ENCODE assay signal across 8 cellular contexts in genomic region chr17:2057714-2058520, GRCh38. TPM values are rescaled to one million over a fixed set of nuclear protein-coding genes. Genes with fewer than 3 reads are reported as not detected.
A peak's percentile ranks its signal among the peaks of the same experiment; 100 is the strongest.
DNase-seq lines count a peak whose midpoint lies in the region; ATAC-seq, FAIRE-seq and TF ChIP-seq lines count a peak whose summit lies in the region.

No MANE protein-coding gene starts in this region.

- H3K27ac ChIP-seq in right atrium auricular region (peak overlapping the region; percentile 75 to 85), spleen (peak overlapping the region; percentile 15 to 89 (median 86))

- H3K4me1 Mint-ChIP-seq in activated CD8-positive, alpha-beta T cell treated with anti-CD3 and anti-CD28 coated beads for 36 hours (ENCODE audit: low read depth), result peaks cover 15% of the 10 kb centered on the region

- CTCF ChIA-PET in activated CD8-positive, alpha-beta T cell treated with anti-CD3 and anti-CD28 coated beads for 36 hours (lab: Charles Lee), result interaction anchor here (0.8 to 8.5 kb wide), 33 partner anchors 10 to 357 kb away, joined by 3 to 239 read pairs (median 4); partner anchors contain the start of genes OVCA2 and SGSM2

- 44 to 54% (median 52%) methylated on average over 65 to 98 of the region's 98 CpGs for WGBS in spleen, 5 donors

- H3K9me3 Mint-ChIP-seq in activated CD8-positive, alpha-beta T cell treated with anti-CD3 and anti-CD28 coated beads for 36 hours, result no peaks in the 10 kb centered on the region

- peaks cover 15% of the 10 kb centered on the region for H3K36me3 ChIP-seq in right atrium auricular region
- peaks cover 0 to 58% (median 7%) of the 10 kb centered on the region in 6 donors for H3K36me3 ChIP-seq in spleen

- H3K36me3 Mint-ChIP-seq in activated CD8-positive, alpha-beta T cell treated with anti-CD3 and anti-CD28 coated beads for 36 hours (ENCODE audit: low read depth), result peaks cover 41% of the 10 kb centered on the region

- POLR2A ChIA-PET in activated CD8-positive, alpha-beta T cell treated with anti-CD3 and anti-CD28 coated beads for 36 hours (lab: Charles Lee), result interaction anchor here (0.7 to 5.7 kb wide), 11 partner anchors 11 to 208 kb away, joined by 3 to 46 read pairs (median 4); partner anchors contain the start of gene RTN4RL1

- no peaks in the 10 kb centered on the region for H3K27me3 Mint-ChIP-seq in activated CD8-positive, alpha-beta T cell treated with anti-CD3 and anti-CD28 coated beads for 36 hours

- peaks cover 0 to 90% of the 10 kb centered on the region in 2 donors for H3K4me1 ChIP-seq in right atrium auricular region
- peaks cover 48 to 99% (median 81%) of the 10 kb centered on the region in 6 donors for H3K4me1 ChIP-seq in spleen

- no peak for ATAC-seq in activated CD8-positive, alpha-beta T cell treated with anti-CD3 and anti-CD28 coated beads for 36 hours
- ATAC-seq in left colon, result no peak
- no peak for ATAC-seq in GM18858 (IDR thresholded peaks at IDR 0.05; ENCODE audit: unreplicated experiment)

- peak; percentile 97 for FAIRE-seq in GM12891 (lab: Jason Lieb, UNC)

- peaks cover 0 to 12% of the 10 kb centered on the region in 2 donors for H3K27me3 ChIP-seq in right atrium auricular region
- peaks cover 0 to 65% (median 26%) of the 10 kb centered on the region in 7 donors for H3K27me3 ChIP-seq in spleen (replicated peaks in 1 of 7)

- no peak for TF ChIP-seq CTCF in activated CD8-positive, alpha-beta T cell treated with anti-CD3 and anti-CD28 coated beads for 36 hours (IDR thresholded peaks at IDR 0.05)
- no peak for TF ChIP-seq CTCF in right atrium auricular region (IDR thresholded peaks at IDR 0.05)
- TF ChIP-seq CTCF in spleen (IDR thresholded peaks at IDR 0.05 in 8 of 11, conservative IDR thresholded peaks at IDR 0.05 in 3 of 11), result no peak

- TF ChIP-seq POLR2A in GM12891 (IDR thresholded peaks at IDR 0.05; ENCODE audit: low read depth, low read length), result no peak
- no peak for TF ChIP-seq POLR2A in spleen (IDR thresholded peaks at IDR 0.05)

- DNase-seq in GM12891 (ENCODE audit: insufficient read length, low spot score) (no peak), right atrium auricular region (ENCODE audit: low spot score) (no peak), spleen (peak; percentile 80), MV-4-11 (lab: John Stamatoyannopoulos, UW) (no peak), left colon (no peak), GOT3 (lab: John Stamatoyannopoulos, UW) (no peak)
- DNase-seq in activated CD8-positive, alpha-beta T cell treated with anti-CD3 and anti-CD28 coated beads for 36 hours, result peak; percentile 47

- peak overlapping the region; percentile 54 for H3K4me3 Mint-ChIP-seq in activated CD8-positive, alpha-beta T cell treated with anti-CD3 and anti-CD28 coated beads for 36 hours

- H3K4me3 ChIP-seq in right atrium auricular region, result peak overlapping the region; percentile 6 to 67
- H3K4me3 ChIP-seq in spleen, result peak overlapping the region in 5 of 8 donors; percentile 40 to 78 (median 58)

- H3K27ac Mint-ChIP-seq in activated CD8-positive, alpha-beta T cell treated with anti-CD3 and anti-CD28 coated beads for 36 hours, result no peak overlapping the region

- intact Hi-C loops in activated CD8-positive, alpha-beta T cell treated with anti-CD3 and anti-CD28 coated beads for 36 hours (cut with micrococcal nuclease), result no loop called here
- intact Hi-C loops in spleen (cut with DNase I; ENCODE audit: low total_unique reads), result loop anchor here (10.0 kb wide), 1 partner anchor 227 kb away; no protein-coding TSS in a partner anchor
- intact Hi-C loops in left colon (cut with DNase I, micrococcal nuclease), result no loop called here

- H3K9me3 ChIP-seq in right atrium auricular region (no peaks in the 10 kb centered on the region), spleen (no peaks in the 10 kb centered on the region)

TF ChIP-seq in GM12891, 5 proteins besides CTCF, POLR2A, EP300 and RAD21:
- TF ChIP-seq SPI1 (IDR thresholded peaks at IDR 0.05; ENCODE audit: low read depth, low read length) (no peak), POLR2AphosphoS5 (IDR thresholded peaks at IDR 0.05; ENCODE audit: low read depth, low read length) (peak; percentile 51; the same call in 1 of the 2 replicates)
TF ChIP-seq in GM12891: peak in this region for 1.

RNA-seq across cellular contexts. Expression of gene HIC1, which starts 3.0 kb away (rescaled TPM):
- polyA plus RNA-seq in GM12891 (2012; ENCODE audit: low read depth, missing spikeins), result 47.4 TPM
- total RNA-seq in activated CD8-positive, alpha-beta T cell treated with anti-CD3 and anti-CD28 coated beads for 36 hours, result 10 to 100 TPM; 35.1 TPM
- total RNA-seq in right atrium auricular region, result 10 to 100 TPM; 15.5 to 18.0 TPM
- 10 to 100 TPM in 6 of 7 donors, 1 to 10 TPM in 1; 7.0 to 59.6 (median 23.3) TPM for total RNA-seq in spleen
- polyA plus RNA-seq in spleen, result 1 to 10 TPM; 1.3 to 4.7 (median 2.6) TPM
- total RNA-seq in left colon, result 10 to 100 TPM in 1 of 2 donors, 1 to 10 TPM in 1; 4.8 to 12.8 TPM

RNA-seq across cellular contexts. Expression of gene OVCA2, which starts 16.1 kb away (rescaled TPM):
- 35.2 TPM for polyA plus RNA-seq in GM12891 (2012; ENCODE audit: low read depth, missing spikeins)
- total RNA-seq in activated CD8-positive, alpha-beta T cell treated with anti-CD3 and anti-CD28 coated beads for 36 hours, result 10 to 100 TPM; 28.0 to 28.5 TPM
- total RNA-seq in right atrium auricular region (10 to 100 TPM; 29.6 to 31.7 TPM), spleen (10 to 100 TPM; 20.9 to 51.3 (median 28.9) TPM), left colon (10 to 100 TPM; 39.2 to 39.7 TPM)
- polyA plus RNA-seq in spleen, result 10 to 100 TPM; 52.9 to 68.8 (median 66.4) TPM

RNA-seq across cellular contexts. Expression of gene DPH1, which starts 28.0 kb away (rescaled TPM):
- polyA plus RNA-seq in GM12891 (2012; ENCODE audit: low read depth, missing spikeins), result 16.2 TPM
- total RNA-seq in activated CD8-positive, alpha-beta T cell treated with anti-CD3 and anti-CD28 coated beads for 36 hours, result 10 to 100 TPM; 27.8 to 32.5 TPM
- 10 to 100 TPM; 17.2 to 21.6 TPM for total RNA-seq in right atrium auricular region
- total RNA-seq in spleen, result 10 to 100 TPM; 38.3 to 58.5 (median 43.5) TPM
- 10 to 100 TPM; 20.6 to 37.9 (median 20.9) TPM for polyA plus RNA-seq in spleen
- 10 to 100 TPM; 31.2 to 35.1 TPM for total RNA-seq in left colon

RNA-seq across cellular contexts. Expression of gene RTN4RL1, which starts 32.8 kb away (rescaled TPM):
- 0.03 TPM for polyA plus RNA-seq in GM12891 (2012; ENCODE audit: low read depth, missing spikeins)
- total RNA-seq in activated CD8-positive, alpha-beta T cell treated with anti-CD3 and anti-CD28 coated beads for 36 hours, result under 1 TPM; 0.27 to 0.49 TPM
- total RNA-seq in right atrium auricular region (1 to 10 TPM; 1.8 to 5.0 TPM), spleen (1 to 10 TPM in 5 of 7 donors, under 1 TPM in 2; 0.67 to 4.5 (median 2.1) TPM), left colon (under 1 TPM; 0.15 to 0.36 TPM)
- under 1 TPM; 0.09 to 0.67 (median 0.26) TPM for polyA plus RNA-seq in spleen

Comparison
In these comparisons a context has a peak if more than half of its experiments do, and no peak if none do; other contexts are left out.
1. DNase-seq: peak in activated CD8-positive, alpha-beta T cell treated with anti-CD3 and anti-CD28 coated beads for 36 hours (single experiment) and spleen (single experiment); none in GM12891 (single experiment), right atrium auricular region (single experiment), MV-4-11 (single experiment), left colon (0 of 2) and GOT3 (single experiment).